In genomic region chr16:82748026-82748425, GRCh38 we compare ENCODE assay signal across 10 cellular contexts.
A peak's percentile ranks its signal among the peaks of the same experiment; 100 is the strongest.
DNase-seq lines count a peak whose midpoint lies in the region; ATAC-seq and TF ChIP-seq lines count a peak whose summit lies in the region.
"Had no signal": no experiment of that assay in that cellular context is flagged by ENCODE, and none has a peak within 500 bp of the region (broad histone marks: within the 10 kb centered on the region; RNA-seq: fewer than 3 reads in every experiment).

No MANE protein-coding gene starts in this region.

- peak overlapping the region; percentile 62 for H2AFZ ChIP-seq in GM23248

- H3K4me3 ChIP-seq in GM23248 (peak overlapping the region; percentile 38), RWPE2 (ENCODE audit: severe bottlenecking) (no peak overlapping the region), skeletal muscle cell (ENCODE audit: low read depth, low read length) (no peak overlapping the region)

- peak overlapping the region; percentile 34; the same call in 1 of the 2 replicates for H3K9ac ChIP-seq in GM23248

- H3K79me2 ChIP-seq in GM23248 (ENCODE audit: insufficient read depth) = no peaks in the 10 kb centered on the region

- peak; percentile 7 for TF ChIP-seq CTCF in RWPE2 (IDR thresholded peaks at IDR 0.05; ENCODE audit: poor library complexity, severe bottlenecking)

- H3K4me2 ChIP-seq in GM23248 (ENCODE audit: unreplicated experiment) = peak overlapping the region; percentile 74

- H3K27ac ChIP-seq in GM23248 (0 out of 2 replicates have a peak overlapping the region, but pooled peaks have one; percentile 2), RWPE2 (ENCODE audit: poor library complexity, severe bottlenecking) (no peak overlapping the region)

- H3K27me3 ChIP-seq in GM23248 (replicated peaks; ENCODE audit: insufficient read depth) (no peaks in the 10 kb centered on the region), RWPE2 (ENCODE audit: insufficient read depth, poor library complexity, severe bottlenecking) (no peaks in the 10 kb centered on the region)

- 0 out of 2 replicates have a peak, but pooled peaks cover 4% of the 10 kb centered on the region for H3F3A ChIP-seq in GM23248 (ENCODE audit: insufficient read depth)

- H3K4me1 ChIP-seq in GM23248 (ENCODE audit: insufficient read depth) = peaks cover 12% of the 10 kb centered on the region
- H3K4me1 ChIP-seq in RWPE2 (ENCODE audit: insufficient read depth, poor library complexity, severe bottlenecking) = no peaks in the 10 kb centered on the region

- H4K20me1 ChIP-seq in GM23248 (ENCODE audit: insufficient read depth) = no peaks in the 10 kb centered on the region

- in situ Hi-C loops in GM23248 (cut with MboI) = no loop called here

- no peaks in the 10 kb centered on the region for H3K9me3 ChIP-seq in GM23248 (ENCODE audit: low read depth)
- H3K9me3 ChIP-seq in RWPE2 (ENCODE audit: severe bottlenecking) = no peaks in the 10 kb centered on the region

- no peak for ATAC-seq in RWPE2 (ENCODE audit: low read depth)
- ATAC-seq in HG02798 (IDR thresholded peaks at IDR 0.05; ENCODE audit: poor library complexity, unreplicated experiment) = no peak

- DNase-seq in GM23248 (peak; percentile 81), RWPE2 (ENCODE audit: low spot score) (no peak), glomerular visceral epithelial cell (ENCODE audit: extremely low spot score) (peak; percentile 13), skeletal muscle cell (ENCODE audit: low read depth) (peak; percentile 47), ureter (ENCODE audit: low spot score) (no peak), retina (no peak)
- DNase-seq in central memory CD4-positive, alpha-beta T cell = no peak
- DNase-seq: GF-D8, NCI-H1436 treated with DMSO at 0.1 percent for 48 hours had no signal

- 15 to 23% methylated on average over 5 of the region's 5 CpGs for WGBS in GM23248 (ENCODE audit: low coverage in 1 of 2, low lambda C conversion rate in 2 of 2, missing lambda C conversion rate in 2 of 2), 2 experiments

- no peaks in the 10 kb centered on the region for H3K9me2 ChIP-seq in GM23248 (ENCODE audit: insufficient read depth)

- no peaks in the 10 kb centered on the region for H3K36me3 ChIP-seq in GM23248 (ENCODE audit: low read depth)
- no peaks in the 10 kb centered on the region for H3K36me3 ChIP-seq in RWPE2 (ENCODE audit: low read depth)

Comparison
In these comparisons a context has a peak if more than half of its experiments do, and no peak if none do; other contexts are left out.
1. DNase-seq: peak in GM23248 (single experiment), glomerular visceral epithelial cell (single experiment) and skeletal muscle cell (single experiment); none in RWPE2 (single experiment), ureter (single experiment), central memory CD4-positive, alpha-beta T cell (single experiment) and retina (single experiment).